ENCODE assay signal across 28 cellular contexts in genomic region chr19:44872661-44873060, GRCh38. TPM values are rescaled to one million over a fixed set of nuclear protein-coding genes. Genes with fewer than 3 reads are reported as not detected.
"Had no signal": no experiment of that assay in that cellular context is flagged by ENCODE, and none has a peak within 500 bp of the region (broad histone marks: within the 10 kb centered on the region; RNA-seq: fewer than 3 reads in every experiment).

No MANE protein-coding gene starts in this region.

- DNase-seq: activated B cell treated with CpG ODN at 0.5 μM for 24 hours; activated CD4-positive, alpha-beta memory T cell treated with anti-CD3 and anti-CD28 coated beads for 36 hours; activated CD4-positive, alpha-beta T cell treated with anti-CD3 and anti-CD28 coated beads for 4 hours; activated CD4-positive, alpha-beta T cell treated with anti-CD3 and anti-CD28 coated beads, Interleukin-2, amount 50 U/mL, for 1 hour; activated CD4-positive, CD25-positive, alpha-beta regulatory T cell treated with anti-CD3 and anti-CD28 coated beads, Interleukin-2, amount 50 U/mL, for 72 hours; activated CD8-positive, alpha-beta memory T cell treated with anti-CD3 and anti-CD28 coated beads, Interleukin-2, amount 50 U/mL, for 4 hours; activated gamma-delta T cell treated with Interleukin-2 at 50 U/mL for 16 hours; activated naive CD4-positive, alpha-beta T cell treated with anti-CD3 and anti-CD28 coated beads for 36 hours; activated T-cell treated with anti-CD3 and anti-CD28 coated beads for 4 hours; activated T-cell treated with anti-CD3 and anti-CD28 coated beads, Interleukin-2, amount 50 U/mL, for 4 hours; adrenal gland; caudate nucleus; Karpas-422; NCI-H1105; NCI-H1436; NCI-H1694; NCI-H1930; NCI-H2081 treated with DMSO at 0.1 percent for 48 hours; NCI-H345; NCI-H524 treated with DMSO at 0.1 percent for 48 hours; SHP77; SJCRH30 had no signal

- H3K4me1 Mint-ChIP-seq: activated B cell treated with CpG ODN at 0.5 μM for 24 hours, brain had no signal

- H3K27me3 Mint-ChIP-seq: activated CD4-positive, alpha-beta memory T cell treated with anti-CD3 and anti-CD28 coated beads for 36 hours; brain had no signal

- H3K4me3 Mint-ChIP-seq: activated B cell treated with CpG ODN at 0.5 μM for 24 hours; activated CD4-positive, alpha-beta memory T cell treated with anti-CD3 and anti-CD28 coated beads for 36 hours; activated naive CD4-positive, alpha-beta T cell treated with anti-CD3 and anti-CD28 coated beads for 36 hours; activated T-cell treated with anti-CD3 and anti-CD28 coated beads, Interleukin-2, amount 50 U/mL, for 4 hours; activated T-helper 1 cell treated with anti-CD3 and anti-CD28 coated beads, Interleukin-12 subunit alpha, Interleukin-12 subunit beta, Interleukin-2, Interleukin-4 antibody, amounts not matched to agents 30 ng/mL and 10 ng/mL and 1 ng/mL, durations not matched to agents 14 hours and 24 hours and 36 hours; brain; T-helper 2 cell treated with Interferon-gamma antibody and Interleukin-4, amounts not matched to agents 5 μg/mL and 100 μg/mL, for 36 hours had no signal

- H3K9me3 ChIP-seq: adrenal gland, SJCRH30 had no signal

- H3K27ac ChIP-seq: adrenal gland, SJCRH30, SK-N-MC had no signal

- H3K27me3 ChIP-seq: adrenal gland, SJCRH30 had no signal

- H3K36me3 Mint-ChIP-seq: activated CD4-positive, alpha-beta memory T cell treated with anti-CD3 and anti-CD28 coated beads for 36 hours; activated naive CD4-positive, alpha-beta T cell treated with anti-CD3 and anti-CD28 coated beads, Interleukin-2, amount 50 U/mL, for 72 hours had no signal

- ATAC-seq: activated naive CD4-positive, alpha-beta T cell treated with anti-CD3 and anti-CD28 coated beads, Interleukin-2, amount 50 U/mL, for 72 hours; activated T-cell treated with anti-CD3 and anti-CD28 coated beads, Interleukin-2, amount 50 U/mL, for 4 hours; Panc1 had no signal

- H3K4me3 ChIP-seq: adrenal gland, SJCRH30, SK-N-MC had no signal

- H3K27ac Mint-ChIP-seq: activated B cell treated with CpG ODN at 0.5 μM for 24 hours; activated CD4-positive, alpha-beta memory T cell treated with anti-CD3 and anti-CD28 coated beads for 36 hours; activated naive CD4-positive, alpha-beta T cell treated with anti-CD3 and anti-CD28 coated beads for 36 hours; activated naive CD4-positive, alpha-beta T cell treated with anti-CD3 and anti-CD28 coated beads, Interleukin-2, amount 50 U/mL, for 72 hours; activated T-helper 1 cell treated with anti-CD3 and anti-CD28 coated beads, Interleukin-12 subunit alpha, Interleukin-12 subunit beta, Interleukin-2, Interleukin-4 antibody, amounts not matched to agents 30 ng/mL and 10 ng/mL and 1 ng/mL, durations not matched to agents 14 hours and 24 hours and 36 hours; T-helper 2 cell treated with Interferon-gamma antibody and Interleukin-4, amounts not matched to agents 5 μg/mL and 100 μg/mL, for 36 hours had no signal

RNA-seq across cellular contexts. Expression of gene APOE, which starts 32.9 kb away (rescaled TPM):
- total RNA-seq: activated B cell treated with CpG ODN at 0.5 μM for 24 hours had no signal
